9 cellular contexts compared by ENCODE assay signal in genomic region chr4:82217986-82218715, GRCh38.
DNase-seq lines count a peak whose midpoint lies in the region; ATAC-seq, FAIRE-seq and TF ChIP-seq lines count a peak whose summit lies in the region.
"Had no signal": no experiment of that assay in that cellular context is flagged by ENCODE, and none has a peak within 500 bp of the region (broad histone marks: within the 10 kb centered on the region; RNA-seq: fewer than 3 reads in every experiment).

No MANE protein-coding gene starts in this region.

- FAIRE-seq in colon (lab: Jason Lieb, UNC) (peak; percentile 74), RCC 7860 (lab: Jason Lieb, UNC) (no peak)

- H3K27ac Mint-ChIP-seq in activated CD4-positive, alpha-beta T cell treated with anti-CD3 and anti-CD28 coated beads for 36 hours = no peak overlapping the region
- H3K27ac Mint-ChIP-seq in progenitor cell of endocrine pancreas = peak overlapping the region; percentile 94

- no peaks in the 10 kb centered on the region for H3K9me3 ChIP-seq in transverse colon
- H3K9me3 ChIP-seq: suprapubic skin had no signal

- no peaks in the 10 kb centered on the region for H3K4me1 ChIP-seq in transverse colon
- H3K4me1 ChIP-seq: suprapubic skin had no signal

- peaks cover 3% of the 10 kb centered on the region for H3K9me3 Mint-ChIP-seq in activated CD4-positive, alpha-beta T cell treated with anti-CD3 and anti-CD28 coated beads for 36 hours (ENCODE audit: low read depth)
- H3K9me3 Mint-ChIP-seq in progenitor cell of endocrine pancreas (ENCODE audit: low read depth) = peaks cover 7% of the 10 kb centered on the region

- no peak overlapping the region for H3K4me3 ChIP-seq in transverse colon
- H3K4me3 ChIP-seq: suprapubic skin had no signal

- CTCF ChIA-PET in activated CD4-positive, alpha-beta T cell treated with anti-CD3 and anti-CD28 coated beads for 36 hours (lab: Charles Lee) = interaction anchor here (0.6 to 0.7 kb wide), 3 partner anchors 47 to 883 kb away, joined by 3 read pairs; no protein-coding TSS in a partner anchor

- WGBS in transverse colon (ENCODE audit: low coverage in 1 of 2), 2 donors = 78 to 87% methylated on average over 3 of the region's 3 CpGs

- peak; percentile 69 for ATAC-seq in activated CD4-positive, alpha-beta T cell treated with anti-CD3 and anti-CD28 coated beads for 36 hours

- no peak for TF ChIP-seq POLR2A in transverse colon (IDR thresholded peaks at IDR 0.05)

- H3K36me3 ChIP-seq in transverse colon = no peaks in the 10 kb centered on the region
- H3K36me3 ChIP-seq: suprapubic skin had no signal

- no peaks in the 10 kb centered on the region for H3K36me3 Mint-ChIP-seq in activated CD4-positive, alpha-beta T cell treated with anti-CD3 and anti-CD28 coated beads for 36 hours (ENCODE audit: low read depth)
- H3K36me3 Mint-ChIP-seq in progenitor cell of endocrine pancreas (ENCODE audit: insufficient read depth) = no peaks in the 10 kb centered on the region

- in situ Hi-C loops in transverse colon (cut with MboI; ENCODE audit: low pct_ligation_motif_present in 1 of 4, low pct_unique_long_range_greater_than_20kb in 1 of 4, low sequenced_read_pairs in 3 of 4) = loop anchor here in 3 of 4 donors (25.0 kb wide), 1 partner anchor 806 kb away; no protein-coding TSS in a partner anchor

- POLR2A ChIA-PET in activated CD4-positive, alpha-beta T cell treated with anti-CD3 and anti-CD28 coated beads for 36 hours (lab: Charles Lee) = no interaction called here

- no peak overlapping the region for H3K27ac ChIP-seq in transverse colon
- H3K27ac ChIP-seq: suprapubic skin had no signal

- peak; percentile 32; the same call in 1 of the 2 replicates for TF ChIP-seq CTCF in LNCAP (IDR thresholded peaks at IDR 0.05)
- TF ChIP-seq CTCF in progenitor cell of endocrine pancreas (IDR thresholded peaks at IDR 0.05; ENCODE audit: unreplicated experiment) = peak; percentile 47
- no peak for TF ChIP-seq CTCF in transverse colon (IDR thresholded peaks at IDR 0.05)

- no peaks in the 10 kb centered on the region for H3K27me3 Mint-ChIP-seq in activated CD4-positive, alpha-beta T cell treated with anti-CD3 and anti-CD28 coated beads for 36 hours
- no peaks in the 10 kb centered on the region for H3K27me3 Mint-ChIP-seq in progenitor cell of endocrine pancreas

- H3K4me1 Mint-ChIP-seq in activated CD4-positive, alpha-beta T cell treated with anti-CD3 and anti-CD28 coated beads for 36 hours = peaks cover 13% of the 10 kb centered on the region
- H3K4me1 Mint-ChIP-seq in progenitor cell of endocrine pancreas (ENCODE audit: low read depth) = peaks cover 27% of the 10 kb centered on the region

- H3K27me3 ChIP-seq in transverse colon = no peaks in the 10 kb centered on the region
- H3K27me3 ChIP-seq: suprapubic skin had no signal

- peak; percentile 28 for DNase-seq in activated CD4-positive, alpha-beta T cell treated with anti-CD3 and anti-CD28 coated beads for 36 hours
- no peak for DNase-seq in activated CD4-positive, alpha-beta T cell treated with anti-CD3 and anti-CD28 coated beads, Interleukin-2, amount 50 U/mL, for 1 hour
- no peak for DNase-seq in progenitor cell of endocrine pancreas (ENCODE audit: low spot score, unreplicated experiment)
- no peak for DNase-seq in NCI-H2227 treated with DMSO at 0.1 percent for 48 hours (lab: John Stamatoyannopoulos, UW)
- no peak for DNase-seq in transverse colon
- DNase-seq in RCC 7860 (ENCODE audit: low spot score) = no peak

- H3K4me3 Mint-ChIP-seq in activated CD4-positive, alpha-beta T cell treated with anti-CD3 and anti-CD28 coated beads for 36 hours = no peak overlapping the region
- H3K4me3 Mint-ChIP-seq in progenitor cell of endocrine pancreas (ENCODE audit: low read depth) = no peak overlapping the region

- intact Hi-C loops in activated CD4-positive, alpha-beta T cell treated with anti-CD3 and anti-CD28 coated beads for 36 hours (cut with DNase I, micrococcal nuclease) = no loop called here
- intact Hi-C loops in transverse colon (cut with DNase I; ENCODE audit: low total_unique reads) = no loop called here

- no peak for TF ChIP-seq EP300 in transverse colon (IDR thresholded peaks at IDR 0.05; ENCODE audit: low read depth)

Comparison
In these comparisons a context has a peak if more than half of its experiments do, and no peak if none do; other contexts are left out.
1. CTCF ChIP-seq: peak in LNCAP (single experiment) and progenitor cell of endocrine pancreas (single experiment); none in transverse colon (0 of 5).